In the genomic region with DNA sequence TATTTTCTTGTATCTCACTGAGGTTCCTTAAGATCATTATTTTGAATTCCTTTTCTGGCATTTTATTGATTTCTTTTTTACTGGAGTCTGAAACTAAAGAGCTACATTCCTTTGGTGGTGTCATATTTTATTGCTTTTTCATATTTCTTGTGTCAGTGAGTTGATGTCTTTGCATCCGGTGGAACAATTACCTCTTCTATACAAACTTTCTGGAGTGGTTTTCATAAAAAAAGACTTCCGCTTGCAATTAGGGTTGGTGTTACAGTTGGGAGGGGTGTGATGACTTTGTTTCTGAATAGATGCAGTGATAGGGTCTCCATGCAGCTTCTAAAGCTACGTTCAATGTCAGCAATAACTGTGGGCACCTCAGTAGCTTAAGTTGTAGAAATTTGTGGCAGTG, we compare ENCODE assay signal across 26 cellular contexts.
A peak's percentile ranks its signal among the peaks of the same experiment; 100 is the strongest.
DNase-seq lines count a peak whose midpoint lies in the region; ATAC-seq and TF ChIP-seq lines count a peak whose summit lies in the region.
"Had no signal": no experiment of that assay in that cellular context is flagged by ENCODE, and none has a peak within 500 bp of the region (broad histone marks: within the 10 kb centered on the region; RNA-seq: fewer than 3 reads in every experiment).

No MANE protein-coding gene starts in this region.

- peak overlapping the region; percentile 31 for H3K27ac ChIP-seq in KOPT-K1 (ENCODE audit: low read depth, low read length, poor library complexity, severe bottlenecking)
- H3K27ac ChIP-seq: C4-2B, GM23248, PC-9 had no signal

- no peak for ATAC-seq in central memory CD8-positive, alpha-beta T cell (replicated peaks; ENCODE audit: extremely low read depth, poor library complexity, severe bottlenecking)
- ATAC-seq: GM12878, HepG2, SK-N-SH treated with all-trans-retinoic acid at 6 μM for 48 hours had no signal

- DNase-seq in COLO829 (ENCODE audit: low spot score), result peak; percentile 60
- no peak for DNase-seq in central memory CD8-positive, alpha-beta T cell (ENCODE audit: low spot score in 2 of 2)
- DNase-seq in progenitor cell of endocrine pancreas (ENCODE audit: low spot score, unreplicated experiment), result no peak
- no peak for DNase-seq in mucosa of gallbladder (ENCODE audit: low spot score)
- no peak for DNase-seq in activated T-cell treated with anti-CD3 and anti-CD28 coated beads for 4 hours
- no peak for DNase-seq in A172 (ENCODE audit: low spot score)
- DNase-seq in activated CD4-positive, alpha-beta memory T cell treated with anti-CD3 and anti-CD28 coated beads for 36 hours, result no peak
- DNase-seq: 8988T; CD8-positive, alpha-beta memory T cell; DMS53; GM23248; KG1; NCI-H1105; NCI-H1694; NCI-H2081; NCI-H2171; NCI-H345; NCI-H526; PC-9; SIG-M5 had no signal

- peak overlapping the region; percentile 74 for H3K27ac Mint-ChIP-seq in central memory CD8-positive, alpha-beta T cell (ENCODE audit: low read depth)
- H3K27ac Mint-ChIP-seq in progenitor cell of endocrine pancreas, result peak overlapping the region; percentile 17
- no peak overlapping the region for H3K27ac Mint-ChIP-seq in activated CD4-positive, alpha-beta memory T cell treated with anti-CD3 and anti-CD28 coated beads for 36 hours

- POLR2A ChIA-PET in activated CD4-positive, alpha-beta memory T cell treated with anti-CD3 and anti-CD28 coated beads for 36 hours (lab: Charles Lee), result no interaction called here

- H3K27me3 Mint-ChIP-seq in central memory CD8-positive, alpha-beta T cell, result no peaks in the 10 kb centered on the region
- no peaks in the 10 kb centered on the region for H3K27me3 Mint-ChIP-seq in progenitor cell of endocrine pancreas
- no peaks in the 10 kb centered on the region for H3K27me3 Mint-ChIP-seq in activated CD4-positive, alpha-beta memory T cell treated with anti-CD3 and anti-CD28 coated beads for 36 hours
- H3K27me3 Mint-ChIP-seq: CD8-positive, alpha-beta memory T cell had no signal

- intact Hi-C loops in activated CD4-positive, alpha-beta memory T cell treated with anti-CD3 and anti-CD28 coated beads for 36 hours (cut with micrococcal nuclease), result no loop called here

- no peaks in the 10 kb centered on the region for H3K36me3 ChIP-seq in KOPT-K1 (ENCODE audit: insufficient read depth, low read length)
- H3K36me3 ChIP-seq: HAP-1 had no signal

- TF ChIP-seq CTCF in progenitor cell of endocrine pancreas (IDR thresholded peaks at IDR 0.05; ENCODE audit: unreplicated experiment), result no peak

- no peaks in the 10 kb centered on the region for H3K36me3 Mint-ChIP-seq in central memory CD8-positive, alpha-beta T cell (ENCODE audit: insufficient read depth)
- H3K36me3 Mint-ChIP-seq in progenitor cell of endocrine pancreas (ENCODE audit: insufficient read depth), result peaks cover 4% of the 10 kb centered on the region
- H3K36me3 Mint-ChIP-seq in activated CD4-positive, alpha-beta memory T cell treated with anti-CD3 and anti-CD28 coated beads for 36 hours, result no peaks in the 10 kb centered on the region

- no peaks in the 10 kb centered on the region for H3K9me3 ChIP-seq in KOPT-K1 (ENCODE audit: insufficient read depth, low read length, poor library complexity, severe bottlenecking)
- H3K9me3 ChIP-seq: HAP-1 had no signal

- no peaks in the 10 kb centered on the region for H3K9me3 Mint-ChIP-seq in central memory CD8-positive, alpha-beta T cell
- H3K9me3 Mint-ChIP-seq in progenitor cell of endocrine pancreas (ENCODE audit: low read depth), result peaks cover 3% of the 10 kb centered on the region
- no peaks in the 10 kb centered on the region for H3K9me3 Mint-ChIP-seq in activated CD4-positive, alpha-beta memory T cell treated with anti-CD3 and anti-CD28 coated beads for 36 hours
- H3K9me3 Mint-ChIP-seq: CD8-positive, alpha-beta memory T cell had no signal

- CTCF ChIA-PET in activated CD4-positive, alpha-beta memory T cell treated with anti-CD3 and anti-CD28 coated beads for 36 hours (lab: Charles Lee), result interaction anchor here (0.6 to 0.8 kb wide), 2 partner anchors 10 to 14 kb away, joined by 3 to 4 read pairs; no protein-coding TSS in a partner anchor

- peak overlapping the region; percentile 32 for H3K4me3 Mint-ChIP-seq in central memory CD8-positive, alpha-beta T cell
- no peak overlapping the region for H3K4me3 Mint-ChIP-seq in progenitor cell of endocrine pancreas (ENCODE audit: low read depth)
- no peak overlapping the region for H3K4me3 Mint-ChIP-seq in activated CD4-positive, alpha-beta memory T cell treated with anti-CD3 and anti-CD28 coated beads for 36 hours

- peaks cover 58% of the 10 kb centered on the region for H3K4me1 Mint-ChIP-seq in central memory CD8-positive, alpha-beta T cell
- peaks cover 8% of the 10 kb centered on the region for H3K4me1 Mint-ChIP-seq in progenitor cell of endocrine pancreas (ENCODE audit: low read depth)
- peaks cover 40% of the 10 kb centered on the region for H3K4me1 Mint-ChIP-seq in activated CD4-positive, alpha-beta memory T cell treated with anti-CD3 and anti-CD28 coated beads for 36 hours (ENCODE audit: low read depth)
